18 cellular contexts compared by ENCODE assay signal in genomic region chr2:19810637-19811036, GRCh38.
A peak's percentile ranks its signal among the peaks of the same experiment; 100 is the strongest.
DNase-seq lines count a peak whose midpoint lies in the region; ATAC-seq, FAIRE-seq and TF ChIP-seq lines count a peak whose summit lies in the region.
"Had no signal": no experiment of that assay in that cellular context is flagged by ENCODE, and none has a peak within 500 bp of the region (broad histone marks: within the 10 kb centered on the region; RNA-seq: fewer than 3 reads in every experiment).

No MANE protein-coding gene starts in this region.

- no peak overlapping the region for H2BK12ac ChIP-seq in neuronal stem cell (ENCODE audit: low read length)

- no peak overlapping the region for H2BK15ac ChIP-seq in neuronal stem cell (ENCODE audit: low read length)

- no peak overlapping the region for H3K23ac ChIP-seq in neuronal stem cell (ENCODE audit: low read depth, low read length, poor library complexity)

- H3K18ac ChIP-seq in neuronal stem cell (ENCODE audit: low read length), result peak overlapping the region; percentile 58

- no peaks in the 10 kb centered on the region for H3K4me1 ChIP-seq in neuronal stem cell (ENCODE audit: control insufficient read depth in 2 of 2, insufficient read depth in 1 of 2, low read depth in 1 of 2, low read length in 2 of 2)
- H3K4me1 ChIP-seq: Caco-2 had no signal

- no peak overlapping the region for H4K8ac ChIP-seq in neuronal stem cell (ENCODE audit: low read depth, low read length)

- H3K4me3 ChIP-seq in fibroblast of mammary gland (ENCODE audit: control insufficient read depth, low read depth, low read length), result no peak overlapping the region
- H3K4me3 ChIP-seq in neuronal stem cell (ENCODE audit: low read length in 2 of 2), result no peak overlapping the region

- H3K9ac ChIP-seq in neuronal stem cell (ENCODE audit: low read depth, low read length, poor library complexity), result no peak overlapping the region

- H3K4me2 ChIP-seq in neuronal stem cell (ENCODE audit: insufficient read depth, low read length, poor library complexity, severe bottlenecking), result no peak overlapping the region

- FAIRE-seq in GM12891 (lab: Jason Lieb, UNC), result no peak
- FAIRE-seq: kidney had no signal

- H3K4ac ChIP-seq in neuronal stem cell (ENCODE audit: low read length), result no peak overlapping the region

- no peak overlapping the region for H2BK5ac ChIP-seq in neuronal stem cell (ENCODE audit: low read length)

- no peak overlapping the region for H3K27ac ChIP-seq in neuronal stem cell (replicated peaks; ENCODE audit: low read length)
- H3K27ac ChIP-seq: neutrophil had no signal

- peaks cover 0 to 4% (median 0%) of the 10 kb centered on the region in 3 experiments for H3K27me3 ChIP-seq in neuronal stem cell (ENCODE audit: control insufficient read depth in 3 of 3, insufficient read depth in 3 of 3, low read depth in 1 of 3, low read length in 3 of 3)
- H3K27me3 ChIP-seq: neutrophil had no signal

- no peak overlapping the region for H2AFZ ChIP-seq in neuronal stem cell (ENCODE audit: low read length)

- no peak overlapping the region for H2AK5ac ChIP-seq in neuronal stem cell (ENCODE audit: low read depth, low read length)

- no peak for TF ChIP-seq CTCF in GM13976 (IDR thresholded peaks at IDR 0.05; ENCODE audit: borderline replicate concordance, control extremely low read depth, extremely low read depth, insufficient read depth, missing control alignments)
- TF ChIP-seq CTCF in fibroblast of mammary gland (conservative IDR thresholded peaks at IDR 0.05; ENCODE audit: control insufficient read depth, insufficient read depth, low read depth, low read length), result no peak
- TF ChIP-seq CTCF in GM20000 (IDR thresholded peaks at IDR 0.05; ENCODE audit: extremely low read depth, missing control alignments), result no peak

- H3K9me3 ChIP-seq in neuronal stem cell (replicated peaks in 1 of 2; ENCODE audit: control insufficient read depth in 2 of 2, insufficient read depth in 1 of 2, low read depth in 1 of 2, low read length in 2 of 2), result no peaks in the 10 kb centered on the region
- H3K9me3 ChIP-seq: Caco-2, neutrophil had no signal

- no peaks in the 10 kb centered on the region for H3K36me3 ChIP-seq in neuronal stem cell (replicated peaks in 1 of 2; ENCODE audit: control insufficient read depth in 2 of 2, insufficient read depth in 2 of 2, low read length in 2 of 2)
- H3K36me3 ChIP-seq: neutrophil had no signal

- in situ Hi-C loops in GM13976 (cut with MboI; ENCODE audit: low sequenced_read_pairs, unreplicated experiment), result no loop called here

- no peak overlapping the region for H4K91ac ChIP-seq in neuronal stem cell (ENCODE audit: low read depth, low read length, poor library complexity)

- H3K79me1 ChIP-seq in neuronal stem cell (ENCODE audit: low read depth, low read length), result no peaks in the 10 kb centered on the region

- no CpG with 5 or more reads among the region's 2 CpGs for WGBS in neuronal stem cell (ENCODE audit: extremely low coverage in 2 of 2, insufficient read length in 2 of 2, insufficient replicate concordance in 1 of 2), 2 donors

- no peak for TF ChIP-seq POLR2A in GM12891 (IDR thresholded peaks at IDR 0.05; ENCODE audit: low read depth, low read length)

- H2BK120ac ChIP-seq in neuronal stem cell (ENCODE audit: low read depth, low read length), result no peak overlapping the region

- DNase-seq in GM13976 (ENCODE audit: low spot score) (peak; percentile 7), fibroblast of mammary gland (ENCODE audit: low read depth) (peak; percentile 39), neuronal stem cell (ENCODE audit: low spot score) (no peak), GM20000 (ENCODE audit: low spot score) (no peak), HUDEP-2 (lab: John Stamatoyannopoulos, UW; ENCODE audit: unreplicated experiment in 76 of 76) (no peak), GM12891 (ENCODE audit: insufficient read length, low spot score) (no peak)
- DNase-seq: activated CD4-positive, CD25-positive, alpha-beta regulatory T cell; activated CD8-positive, alpha-beta memory T cell treated with anti-CD3 and anti-CD28 coated beads for 24 hours; Caco-2; effector memory CD4-positive, alpha-beta T cell; H9; kidney; NCI-H1930; NCI-H446; SHP77 treated with DMSO at 0.1 percent for 48 hours; T-helper 2 cell had no signal

- ATAC-seq in HG03342 (IDR thresholded peaks at IDR 0.05; ENCODE audit: unreplicated experiment), result peak; percentile 31

- no peak overlapping the region for H3K14ac ChIP-seq in neuronal stem cell (ENCODE audit: low read length)

TF ChIP-seq in GM12891, 5 proteins besides CTCF, POLR2A, EP300 and RAD21:
- TF ChIP-seq PAX5 (IDR thresholded peaks at IDR 0.05; ENCODE audit: insufficient read depth, low read length, severe bottlenecking), result no peak
- TF ChIP-seq TAF1 (IDR thresholded peaks at IDR 0.05; ENCODE audit: low read depth, low read length), result no peak
- TF ChIP-seq POLR2AphosphoS5 (IDR thresholded peaks at IDR 0.05; ENCODE audit: low read depth, low read length), result no peak

Comparison
In these comparisons a context has a peak if more than half of its experiments do, and no peak if none do; other contexts are left out.
1. DNase-seq: peak in GM13976 (single experiment) and fibroblast of mammary gland (single experiment); none in neuronal stem cell (single experiment), GM20000 (single experiment), HUDEP-2 (0 of 76) and GM12891 (single experiment).